1 cellular context compared by ENCODE assay signal in the genomic region with DNA sequence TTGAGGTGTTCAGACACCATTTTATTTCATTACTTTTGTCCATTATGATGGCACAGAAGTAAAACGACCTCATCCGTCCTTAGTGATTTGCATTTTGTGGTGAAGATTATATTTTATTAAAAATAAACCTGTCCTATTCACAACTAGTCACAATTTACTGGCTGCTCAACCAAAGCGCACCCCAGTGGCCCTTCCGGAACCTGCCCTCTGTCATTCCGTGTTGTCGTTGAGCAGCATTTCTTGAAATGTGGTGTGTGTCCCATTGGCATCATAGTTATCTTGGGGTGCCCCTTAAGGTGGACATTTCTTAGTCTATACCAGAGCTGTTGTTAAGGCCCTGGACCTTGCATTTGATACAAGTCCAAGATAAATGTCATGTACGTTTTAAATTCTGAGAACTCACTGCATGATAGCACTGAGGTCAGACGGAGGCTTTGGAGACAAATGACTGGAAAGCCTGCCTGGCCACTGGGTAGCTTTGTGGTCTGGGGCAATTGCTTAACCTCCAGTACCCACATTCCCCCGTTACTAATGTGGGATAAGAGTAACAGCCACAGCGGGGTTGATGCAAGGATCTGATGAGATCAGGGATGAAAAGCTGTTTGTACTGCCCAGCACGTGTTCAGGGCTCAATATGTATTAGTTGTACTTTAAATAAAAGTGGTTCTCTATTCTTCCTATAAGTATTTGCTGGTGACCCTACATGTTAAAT.
TF ChIP-seq lines count a peak whose summit lies in the region.

No MANE protein-coding gene starts in this region.

TF ChIP-seq in K562, 482 proteins besides CTCF, POLR2A, EP300 and RAD21 (continued from another document):
- TF ChIP-seq, protein P1, sequence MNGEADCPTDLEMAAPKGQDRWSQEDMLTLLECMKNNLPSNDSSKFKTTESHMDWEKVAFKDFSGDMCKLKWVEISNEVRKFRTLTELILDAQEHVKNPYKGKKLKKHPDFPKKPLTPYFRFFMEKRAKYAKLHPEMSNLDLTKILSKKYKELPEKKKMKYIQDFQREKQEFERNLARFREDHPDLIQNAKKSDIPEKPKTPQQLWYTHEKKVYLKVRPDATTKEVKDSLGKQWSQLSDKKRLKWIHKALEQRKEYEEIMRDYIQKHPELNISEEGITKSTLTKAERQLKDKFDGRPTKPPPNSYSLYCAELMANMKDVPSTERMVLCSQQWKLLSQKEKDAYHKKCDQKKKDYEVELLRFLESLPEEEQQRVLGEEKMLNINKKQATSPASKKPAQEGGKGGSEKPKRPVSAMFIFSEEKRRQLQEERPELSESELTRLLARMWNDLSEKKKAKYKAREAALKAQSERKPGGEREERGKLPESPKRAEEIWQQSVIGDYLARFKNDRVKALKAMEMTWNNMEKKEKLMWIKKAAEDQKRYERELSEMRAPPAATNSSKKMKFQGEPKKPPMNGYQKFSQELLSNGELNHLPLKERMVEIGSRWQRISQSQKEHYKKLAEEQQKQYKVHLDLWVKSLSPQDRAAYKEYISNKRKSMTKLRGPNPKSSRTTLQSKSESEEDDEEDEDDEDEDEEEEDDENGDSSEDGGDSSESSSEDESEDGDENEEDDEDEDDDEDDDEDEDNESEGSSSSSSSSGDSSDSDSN (IDR thresholded peaks at IDR 0.05; ENCODE audit: borderline replicate concordance in 1 of 2, low read depth in 2 of 2, low read length in 2 of 2), result no peak
- TF ChIP-seq FOXK1 (CRISPR knock-in tag; IDR thresholded peaks at IDR 0.05; ENCODE audit: borderline replicate concordance), result no peak
- no peak for TF ChIP-seq HNRNPLL (IDR thresholded peaks at IDR 0.05; ENCODE audit: low read depth, low read length, poor library complexity, severe bottlenecking)
- no peak for TF ChIP-seq CBX3 (IDR thresholded peaks at IDR 0.05; ENCODE audit: borderline replicate concordance in 1 of 2, low read length in 2 of 2)
- TF ChIP-seq NRF1 (conservative IDR thresholded peaks at IDR 0.05 in 1 of 2, IDR thresholded peaks at IDR 0.05 in 1 of 2), result no peak
- TF ChIP-seq NCOA1 (IDR thresholded peaks at IDR 0.05; ENCODE audit: low read depth), result no peak
- no peak for TF ChIP-seq ZFPM2 (CRISPR knock-in tag; IDR thresholded peaks at IDR 0.05)
- TF ChIP-seq HOXB6 (CRISPR knock-in tag; IDR thresholded peaks at IDR 0.05; ENCODE audit: borderline replicate concordance), result no peak
- TF ChIP-seq ZNF124 (CRISPR knock-in tag; IDR thresholded peaks at IDR 0.05), result no peak
- TF ChIP-seq BRF2 (IDR thresholded peaks at IDR 0.05; ENCODE audit: borderline replicate concordance, insufficient read depth, insufficient read length), result no peak
- no peak for TF ChIP-seq HDGF (IDR thresholded peaks at IDR 0.05)
- no peak for TF ChIP-seq KDM4B (IDR thresholded peaks at IDR 0.05; ENCODE audit: borderline replicate concordance in 2 of 2, low read depth in 1 of 2)
- no peak for TF ChIP-seq ZNF316 (IDR thresholded peaks at IDR 0.05)
- no peak for TF ChIP-seq NCOA2 (IDR thresholded peaks at IDR 0.05; ENCODE audit: partially characterized antibody in 2 of 2)
- TF ChIP-seq SMAD1 (IDR thresholded peaks at IDR 0.05; ENCODE audit: low read depth, low read length, partially characterized antibody), result no peak
- TF ChIP-seq GATA2 (CRISPR knock-in tag; IDR thresholded peaks at IDR 0.05), result no peak
- TF ChIP-seq SMARCC2 (IDR thresholded peaks at IDR 0.05; ENCODE audit: low read depth), result no peak
- no peak for TF ChIP-seq ZNF184 (CRISPR knock-in tag; IDR thresholded peaks at IDR 0.05)
- TF ChIP-seq, protein P2, sequence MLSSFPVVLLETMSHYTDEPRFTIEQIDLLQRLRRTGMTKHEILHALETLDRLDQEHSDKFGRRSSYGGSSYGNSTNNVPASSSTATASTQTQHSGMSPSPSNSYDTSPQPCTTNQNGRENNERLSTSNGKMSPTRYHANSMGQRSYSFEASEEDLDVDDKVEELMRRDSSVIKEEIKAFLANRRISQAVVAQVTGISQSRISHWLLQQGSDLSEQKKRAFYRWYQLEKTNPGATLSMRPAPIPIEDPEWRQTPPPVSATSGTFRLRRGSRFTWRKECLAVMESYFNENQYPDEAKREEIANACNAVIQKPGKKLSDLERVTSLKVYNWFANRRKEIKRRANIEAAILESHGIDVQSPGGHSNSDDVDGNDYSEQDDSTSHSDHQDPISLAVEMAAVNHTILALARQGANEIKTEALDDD (IDR thresholded peaks at IDR 0.05), result peak; percentile 66
- no peak for TF ChIP-seq NR4A1 (CRISPR knock-in tag; IDR thresholded peaks at IDR 0.05)
- TF ChIP-seq NR4A1 (tag; IDR thresholded peaks at IDR 0.05), result no peak
- TF ChIP-seq CEBPG (CRISPR knock-in tag; IDR thresholded peaks at IDR 0.05), result no peak
- peak; percentile 44 to 69; a peak in 3 of 4 replicates for TF ChIP-seq CEBPG (tag; conservative IDR thresholded peaks at IDR 0.05 in 1 of 2, IDR thresholded peaks at IDR 0.05 in 1 of 2)
- no peak for TF ChIP-seq ZNF561 (CRISPR knock-in tag; conservative IDR thresholded peaks at IDR 0.05)
- no peak for TF ChIP-seq PRMT5 (CRISPR knock-in tag; IDR thresholded peaks at IDR 0.05)
- no peak for TF ChIP-seq ATF1 (CRISPR knock-in tag; IDR thresholded peaks at IDR 0.05)
- 0 out of 2 replicates have a peak, but pooled peaks have one; percentile 11 for TF ChIP-seq ATF1 (tag; IDR thresholded peaks at IDR 0.05)
- TF ChIP-seq GABPB2 (CRISPR knock-in tag; conservative IDR thresholded peaks at IDR 0.05), result no peak
- no peak for TF ChIP-seq CLOCK (CRISPR knock-in tag; IDR thresholded peaks at IDR 0.05; ENCODE audit: borderline replicate concordance)
- no peak for TF ChIP-seq CAMTA2 (CRISPR knock-in tag; conservative IDR thresholded peaks at IDR 0.05)
- no peak for TF ChIP-seq TAF9B (IDR thresholded peaks at IDR 0.05; ENCODE audit: partially characterized antibody)
- TF ChIP-seq HDAC1 (IDR thresholded peaks at IDR 0.05), result no peak
- no peak for TF ChIP-seq ZBED1 (IDR thresholded peaks at IDR 0.05)
- TF ChIP-seq ZMIZ1 (IDR thresholded peaks at IDR 0.05; ENCODE audit: low read depth in 2 of 2, low read length in 2 of 2), result no peak
- 0 out of 2 replicates have a peak, but pooled peaks have one; percentile 10 for TF ChIP-seq TEAD4 (IDR thresholded peaks at IDR 0.05; ENCODE audit: low read length)
- no peak for TF ChIP-seq TEAD4 (CRISPR knock-in tag; IDR thresholded peaks at IDR 0.05; ENCODE audit: borderline replicate concordance)
- TF ChIP-seq, protein P3, sequence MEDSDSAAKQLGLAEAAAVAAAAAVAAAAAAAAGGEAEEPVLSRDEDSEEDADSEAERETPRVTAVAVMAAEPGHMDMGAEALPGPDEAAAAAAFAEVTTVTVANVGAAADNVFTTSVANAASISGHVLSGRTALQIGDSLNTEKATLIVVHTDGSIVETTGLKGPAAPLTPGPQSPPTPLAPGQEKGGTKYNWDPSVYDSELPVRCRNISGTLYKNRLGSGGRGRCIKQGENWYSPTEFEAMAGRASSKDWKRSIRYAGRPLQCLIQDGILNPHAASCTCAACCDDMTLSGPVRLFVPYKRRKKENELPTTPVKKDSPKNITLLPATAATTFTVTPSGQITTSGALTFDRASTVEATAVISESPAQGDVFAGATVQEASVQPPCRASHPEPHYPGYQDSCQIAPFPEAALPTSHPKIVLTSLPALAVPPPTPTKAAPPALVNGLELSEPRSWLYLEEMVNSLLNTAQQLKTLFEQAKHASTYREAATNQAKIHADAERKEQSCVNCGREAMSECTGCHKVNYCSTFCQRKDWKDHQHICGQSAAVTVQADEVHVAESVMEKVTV (CRISPR knock-in tag; IDR thresholded peaks at IDR 0.05), result no peak
- no peak for TF ChIP-seq BHLHE40 (IDR thresholded peaks at IDR 0.05; ENCODE audit: low read length)
- TF ChIP-seq, protein P4, sequence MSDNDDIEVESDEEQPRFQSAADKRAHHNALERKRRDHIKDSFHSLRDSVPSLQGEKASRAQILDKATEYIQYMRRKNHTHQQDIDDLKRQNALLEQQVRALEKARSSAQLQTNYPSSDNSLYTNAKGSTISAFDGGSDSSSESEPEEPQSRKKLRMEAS (CRISPR knock-in tag; IDR thresholded peaks at IDR 0.05), result 0 out of 2 replicates have a peak, but pooled peaks have one; percentile 13
- TF ChIP-seq CEBPB (tag; IDR thresholded peaks at IDR 0.05), result peak; percentile 65
- TF ChIP-seq ZBTB8A (IDR thresholded peaks at IDR 0.05; ENCODE audit: partially characterized antibody), result no peak
- no peak for TF ChIP-seq TSC22D4 (tag; IDR thresholded peaks at IDR 0.05)
- TF ChIP-seq PATZ1 (CRISPR knock-in tag; IDR thresholded peaks at IDR 0.05; ENCODE audit: borderline replicate concordance), result no peak
- TF ChIP-seq ZFP1 (CRISPR knock-in tag; IDR thresholded peaks at IDR 0.05), result no peak
- TF ChIP-seq MYBL2 (IDR thresholded peaks at IDR 0.05; ENCODE audit: low read depth), result no peak
- no peak for TF ChIP-seq MYBL2 (CRISPR knock-in tag; IDR thresholded peaks at IDR 0.05; ENCODE audit: borderline replicate concordance)
- no peak for TF ChIP-seq SAFB2 (IDR thresholded peaks at IDR 0.05; ENCODE audit: borderline replicate concordance, low read depth, low read length, severe bottlenecking)
TF ChIP-seq in K562: peak in this region for 6.
